Comparison of ENCODE assay signal across 1 cellular context in the genomic region with DNA sequence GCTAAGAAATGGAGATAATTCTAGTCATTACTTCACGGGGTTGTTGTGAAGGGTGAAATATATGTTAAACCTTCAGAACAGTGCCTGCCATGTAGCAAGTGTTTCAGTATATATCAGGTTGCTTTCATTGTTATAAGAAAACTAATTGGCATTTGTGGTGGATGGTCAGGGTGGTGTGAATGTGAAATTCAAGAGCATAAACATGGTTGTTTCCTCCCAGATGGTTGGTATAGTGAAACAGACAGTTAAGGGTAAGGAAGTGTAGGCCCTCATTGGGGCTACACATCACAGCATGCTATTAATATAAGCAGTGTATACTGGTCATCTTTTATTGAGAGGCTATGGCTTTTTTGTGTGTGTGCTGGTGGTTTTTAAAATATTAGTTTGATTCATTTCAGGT.
TF ChIP-seq lines count a peak whose summit lies in the region.

No MANE protein-coding gene starts in this region.

TF ChIP-seq in GM12878, 131 proteins besides CTCF, POLR2A, EP300 and RAD21:
- TF ChIP-seq MTA2 (IDR thresholded peaks at IDR 0.05; ENCODE audit: low read depth) (peak; percentile 55), KDM1A (IDR thresholded peaks at IDR 0.05; ENCODE audit: borderline replicate concordance) (no peak), ZNF217 (IDR thresholded peaks at IDR 0.05) (no peak)
